Comparison of ENCODE assay signal across 17 cellular contexts in the genomic region with DNA sequence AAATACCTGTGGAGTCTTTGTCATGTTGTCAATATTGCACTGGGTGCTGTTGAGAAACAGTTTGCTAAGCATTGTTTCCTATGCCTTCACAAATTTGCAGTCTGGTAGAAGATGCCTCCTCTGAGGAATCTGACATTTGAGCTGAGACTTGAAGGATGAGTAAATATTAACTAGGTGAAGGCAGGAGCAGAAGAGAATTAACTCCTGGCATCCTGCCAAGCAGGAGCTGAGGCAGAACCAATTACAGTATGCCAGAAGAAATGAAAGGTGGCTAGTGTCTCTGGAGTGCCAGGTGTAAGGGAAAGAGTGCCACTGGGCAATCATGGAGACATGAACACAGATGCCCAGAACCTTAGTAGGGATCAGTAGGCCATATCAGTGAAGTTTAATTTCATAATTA.
DNase-seq lines count a peak whose midpoint lies in the region; ATAC-seq lines count a peak whose summit lies in the region.
"Had no signal": no experiment of that assay in that cellular context is flagged by ENCODE, and none has a peak within 500 bp of the region (broad histone marks: within the 10 kb centered on the region; RNA-seq: fewer than 3 reads in every experiment).

No MANE protein-coding gene starts in this region.

- peak; percentile 44 for DNase-seq in DMS 273 (lab: John Stamatoyannopoulos, UW; ENCODE audit: unreplicated experiment)
- no peak for DNase-seq in DMS 273 treated with DMSO at 0.1 percent for 48 hours (lab: John Stamatoyannopoulos, UW)
- peak; percentile 81 for DNase-seq in NCI-H1105 (lab: John Stamatoyannopoulos, UW)
- peak; percentile 86 for DNase-seq in NCI-H69 (lab: John Stamatoyannopoulos, UW)
- DNase-seq in kidney glomerular epithelial cell (lab: John Stamatoyannopoulos, UW): peak; percentile 72
- DNase-seq in HUDEP-2 (lab: John Stamatoyannopoulos, UW; ENCODE audit: unreplicated experiment in 76 of 76): no peak
- DNase-seq: activated CD4-positive, alpha-beta T cell treated with anti-CD3 and anti-CD28 coated beads, Interleukin-2, amount 50 U/mL, for 1 hour; activated T-cell treated with anti-CD3 and anti-CD28 coated beads, Interleukin-2, amount 50 U/mL, for 1 hour; GF-D8; H9; left cardiac atrium; MV-4-11; ovary; trophoblast cell had no signal

- no peak for ATAC-seq in HG02798 (IDR thresholded peaks at IDR 0.05; ENCODE audit: poor library complexity, unreplicated experiment)
- ATAC-seq in HG03097 (IDR thresholded peaks at IDR 0.05; ENCODE audit: low FRiP score, unreplicated experiment): no peak
- ATAC-seq: left cardiac atrium; stimulated activated effector memory CD8-positive, alpha-beta T cell treated with anti-CD3 and anti-CD28 coated beads, Interleukin-12 subunit alpha, Interleukin-12 subunit beta, amount 100 ng/mL, for 72 hours had no signal

Comparison
In these comparisons a context has a peak if more than half of its experiments do, and no peak if none do; other contexts are left out.
1. DNase-seq: peak in DMS 273 (single experiment), NCI-H1105 (single experiment), NCI-H69 (single experiment) and kidney glomerular epithelial cell (single experiment); none in DMS 273 treated with DMSO at 0.1 percent for 48 hours (single experiment) and HUDEP-2 (0 of 76).